Comparison of ENCODE assay signal across 26 cellular contexts in genomic region chr18:8493141-8493540, GRCh38.
"Had no signal": no experiment of that assay in that cellular context is flagged by ENCODE, and none has a peak within 500 bp of the region (broad histone marks: within the 10 kb centered on the region; RNA-seq: fewer than 3 reads in every experiment).

No MANE protein-coding gene starts in this region.

- DNase-seq: hippocampal formation; immature natural killer cell; kidney; left colon; left lung; lower lobe of right lung; mammary epithelial cell; mesenchymal stem cell; naive B cell; natural killer cell; nephron progenitor cell; occipital lobe; ovary; right lobe of liver; stimulated activated CD4-positive, alpha-beta T cell treated with anti-CD3 and anti-CD28 coated beads, Interleukin-12 subunit alpha, Interleukin-12 subunit beta, amount 100 ng/mL, for 4 hours; stimulated activated CD4-positive, alpha-beta T cell treated with anti-CD3 and anti-CD28 coated beads, Interleukin-15, amount 100 ng/mL, for 24 hours; stimulated activated CD4-positive, alpha-beta T cell treated with anti-CD3 and anti-CD28 coated beads, Interleukin-2, amount 100 ng/mL, for 24 hours; stimulated activated CD4-positive, alpha-beta T cell treated with anti-CD3 and anti-CD28 coated beads, Interleukin-4, amount 100 ng/mL, for 1 hour; stimulated activated naive CD4-positive, alpha-beta T cell treated with Interleukin-2 at 50 U/mL for 16 hours; stimulated activated naive CD8-positive, alpha-beta T cell treated with anti-CD3 and anti-CD28 coated beads, Interleukin-15, amount 100 ng/mL, for 72 hours; substantia nigra; transverse colon; uterus had no signal

- ATAC-seq: left colon; left lung; lower lobe of right lung; right lobe of liver; stimulated activated naive CD8-positive, alpha-beta T cell treated with anti-CD3 and anti-CD28 coated beads, Interleukin-15, amount 100 ng/mL, for 72 hours had no signal

- H3K4me3 Mint-ChIP-seq: immature natural killer cell; mesothelial cell of epicardium; naive B cell; natural killer cell; nephron progenitor cell; neural progenitor cell; stimulated activated naive CD8-positive, alpha-beta T cell treated with anti-CD3 and anti-CD28 coated beads, Interleukin-15, amount 100 ng/mL, for 72 hours had no signal

- H3K9me3 Mint-ChIP-seq: natural killer cell; stimulated activated naive CD8-positive, alpha-beta T cell treated with anti-CD3 and anti-CD28 coated beads, Interleukin-15, amount 100 ng/mL, for 72 hours had no signal

- H3K4me1 Mint-ChIP-seq: immature natural killer cell; naive B cell; natural killer cell; nephron progenitor cell; neural progenitor cell; stimulated activated naive CD8-positive, alpha-beta T cell treated with anti-CD3 and anti-CD28 coated beads, Interleukin-15, amount 100 ng/mL, for 72 hours had no signal

- H3K27ac Mint-ChIP-seq: mesothelial cell of epicardium; natural killer cell; nephron progenitor cell; neural progenitor cell; progenitor cell of endocrine pancreas; stimulated activated naive CD8-positive, alpha-beta T cell treated with anti-CD3 and anti-CD28 coated beads, Interleukin-15, amount 100 ng/mL, for 72 hours had no signal

- H3K36me3 Mint-ChIP-seq: immature natural killer cell, mesothelial cell of epicardium, naive B cell, natural killer cell, neural progenitor cell had no signal
